In the genomic region with DNA sequence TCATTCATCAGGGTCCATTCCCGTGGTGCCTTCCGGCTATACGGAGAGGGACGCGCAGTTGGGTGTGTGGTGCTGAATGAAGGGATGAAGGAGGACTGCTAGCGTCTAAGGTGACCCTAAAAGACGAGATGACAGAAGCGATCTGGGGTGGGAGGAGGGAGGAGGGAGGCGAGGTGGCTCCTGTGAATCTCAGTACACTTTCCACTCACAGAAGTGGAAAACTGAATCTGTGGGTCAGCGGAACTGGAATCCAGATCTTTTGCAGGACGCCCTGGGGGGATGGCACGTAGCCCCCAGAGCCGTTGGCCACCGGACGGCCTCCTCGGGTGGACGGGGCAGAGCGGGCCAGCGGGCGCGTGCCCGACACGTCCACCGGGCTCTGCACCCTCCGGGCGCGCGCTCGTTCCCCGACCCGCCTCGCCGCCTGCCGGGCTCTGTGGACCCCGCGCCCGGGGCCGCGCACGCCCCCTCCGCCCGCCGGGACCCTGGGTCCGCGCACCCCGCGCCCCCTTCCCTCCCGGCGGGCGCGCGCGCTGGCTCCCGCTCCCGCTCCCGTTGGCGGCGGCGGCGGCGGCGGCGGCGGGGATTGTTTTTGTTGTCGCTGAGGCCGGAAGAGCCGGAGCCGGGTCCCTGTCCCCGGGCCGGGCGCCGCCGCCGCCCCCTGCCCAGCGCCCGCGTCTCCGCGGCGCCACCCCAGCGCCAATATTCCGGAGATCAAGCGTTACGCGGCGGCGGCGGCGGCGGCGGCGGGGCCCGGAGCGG, we compare ENCODE assay signal across 8 cellular contexts. TPM values are rescaled to one million over a fixed set of nuclear protein-coding genes. Genes with fewer than 3 reads are reported as not detected.
DNase-seq lines count a peak whose midpoint lies in the region; ATAC-seq, FAIRE-seq and TF ChIP-seq lines count a peak whose summit lies in the region.

A gene (plus strand): TSS at position 403 of the 762 bp plus-strand sequence. CDS start 401 bp downstream, outside the sequence.

- H3K27me3 ChIP-seq in body of pancreas (no peaks in the 10 kb centered on the region), hepatocyte (no peaks in the 10 kb centered on the region)

- peak within 1 kb of the TSS; percentile 93 for H3K4me2 ChIP-seq in hepatocyte

- H3K4me3 ChIP-seq in body of pancreas (peak within 1 kb of the TSS; percentile 57 to 76), hepatocyte (peak within 1 kb of the TSS; percentile 83)

- DNase-seq in G401 (ENCODE audit: low spot score) (peak; percentile 66), HTR-8/SVneo (ENCODE audit: insufficient read length, low spot score) (peak; percentile 67), T-helper 1 cell (peak in 3 of 5 donors; percentile 25 to 40 (median 37)), body of pancreas (peak; percentile 42 to 70 (median 56)), hepatocyte (ENCODE audit: low spot score) (peak; percentile 81), posterior cingulate gyrus (peak; percentile 38 to 94 (median 60)), GM19240 (ENCODE audit: insufficient read length, low spot score) (no peak)

- peaks cover 44% of the 10 kb centered on the region for H3K79me2 ChIP-seq in hepatocyte

- H2AFZ ChIP-seq in hepatocyte = peak within 1 kb of the TSS; percentile 97

- in situ Hi-C loops in G401 (cut with HindIII; ENCODE audit: low sequenced_read_pairs) = no loop called here

- H4K20me1 ChIP-seq in hepatocyte (ENCODE audit: insufficient read depth, poor library complexity, severe bottlenecking) = no peaks in the 10 kb centered on the region

- no peaks in the 10 kb centered on the region for H3K9me2 ChIP-seq in hepatocyte (replicated peaks; ENCODE audit: insufficient read depth)

- H3K9me3 ChIP-seq in body of pancreas (no peaks in the 10 kb centered on the region), hepatocyte (ENCODE audit: low read depth) (no peaks in the 10 kb centered on the region)

- peak within 1 kb of the TSS; percentile 54 to 85 (median 80) for H3K27ac ChIP-seq in body of pancreas
- peak within 1 kb of the TSS; percentile 88 for H3K27ac ChIP-seq in hepatocyte

- peak in 2 of 7 experiments; percentile 16 to 30 for TF ChIP-seq CTCF in body of pancreas (IDR thresholded peaks at IDR 0.05)
- TF ChIP-seq CTCF in hepatocyte (IDR thresholded peaks at IDR 0.05; ENCODE audit: poor library complexity) = no peak

- H3K4me1 ChIP-seq in body of pancreas = peaks cover 20% of the 10 kb centered on the region
- H3K4me1 ChIP-seq in hepatocyte (ENCODE audit: insufficient read depth) = peaks cover 12% of the 10 kb centered on the region

- no peaks in the 10 kb centered on the region for H3K36me3 ChIP-seq in body of pancreas (replicated peaks in 1 of 2; ENCODE audit: insufficient read depth in 1 of 2, low read depth in 2 of 2)
- H3K36me3 ChIP-seq in hepatocyte (replicated peaks; ENCODE audit: insufficient read depth, low read depth) = no peaks in the 10 kb centered on the region

- WGBS in body of pancreas, 2 donors = 1 to 3% methylated on average over 9 to 36 of the region's 94 CpGs
- 2% methylated on average over 25 of the region's 94 CpGs for whole genome bisulfite sequencing in hepatocyte (ENCODE audit: low lambda C conversion rate, missing lambda C conversion rate)

- peak in 2 of 3 donors; percentile 20 to 33 for TF ChIP-seq POLR2A in body of pancreas (IDR thresholded peaks at IDR 0.05)

- intact Hi-C loops in body of pancreas (cut with DNase I) (no loop called here), posterior cingulate gyrus (cut with DNase I) (no loop called here)

- no peak for FAIRE-seq in HTR-8/SVneo (lab: Jason Lieb, UNC)

- ATAC-seq in body of pancreas (peak; percentile 76), HG02588 (IDR thresholded peaks at IDR 0.05; ENCODE audit: unreplicated experiment) (no peak)

RNA-seq across cellular contexts. Expression of the gene that starts here (rescaled TPM):
- 3.8 and 7.0 TPM in 2 replicates for total RNA-seq in G401 (2014; rRNA removed; shearing (Covaris generic))
- total RNA-seq in body of pancreas (10 to 100 TPM in 1 of 2 donors, 1 to 10 TPM in 1; 6.9 to 11.9 TPM), hepatocyte (8.3 and 12.4 TPM in 2 replicates)
- 3.7 and 5.2 TPM in 2 replicates for polyA plus RNA-seq in hepatocyte
